Comparison of ENCODE assay signal across 8 cellular contexts in genomic region chr11:95835768-95836488, GRCh38. TPM values are rescaled to one million over a fixed set of nuclear protein-coding genes. Genes with fewer than 3 reads are reported as not detected.
DNase-seq lines count a peak whose midpoint lies in the region; ATAC-seq and TF ChIP-seq lines count a peak whose summit lies in the region.

No MANE protein-coding gene starts in this region.

- no peak overlapping the region for H3K14ac ChIP-seq in IMR-90 (replicated peaks; ENCODE audit: low read depth, low read length)

- no peak overlapping the region for H2BK15ac ChIP-seq in IMR-90 (ENCODE audit: low read depth, low read length)

- peak overlapping the region in 1 of 2 experiments; percentile 7; a peak in 1 of 4 replicates for H4K8ac ChIP-seq in IMR-90 (ENCODE audit: low read depth in 2 of 2, low read length in 2 of 2)

- intact Hi-C loops in IMR-90 (cut with micrococcal nuclease), result loop anchor here (1.0 to 5.0 kb wide), 6 partner anchors 87 to 590 kb away; partner anchors contain the start of gene MAML2

- H3K4me1 Mint-ChIP-seq in activated T-cell treated with anti-CD3 and anti-CD28 coated beads, Interleukin-2, amount 50 U/mL, for 24 hours (ENCODE audit: low read depth), result peaks cover 8% of the 10 kb centered on the region
- H3K4me1 Mint-ChIP-seq in neural progenitor cell, result peaks cover 3% of the 10 kb centered on the region

- H3K4ac ChIP-seq in IMR-90 (ENCODE audit: low read depth, low read length), result no peak overlapping the region

- H3K27ac ChIP-seq in IMR-90 (ENCODE audit: insufficient read depth, low read length) (no peak overlapping the region), fibroblast of lung (ENCODE audit: insufficient read depth, low read length) (peak overlapping the region; percentile 19), neural progenitor cell (no peak overlapping the region), substantia nigra (ENCODE audit: low read depth, low read length, poor library complexity, severe bottlenecking) (no peak overlapping the region)

- no peak overlapping the region for H3K56ac ChIP-seq in IMR-90 (ENCODE audit: extremely low read depth, insufficient read depth, low read length)

- BruUV-seq in IMR-90 (replicated peaks; lab: Mats Ljungman, UMichigan), result no TSS peak

- peaks cover 14% of the 10 kb centered on the region for H3F3A ChIP-seq in neural progenitor cell (ENCODE audit: low read depth)

- H2AFZ ChIP-seq in IMR-90 (replicated peaks; ENCODE audit: low read length, poor library complexity), result no peak overlapping the region
- H2AFZ ChIP-seq in fibroblast of lung (ENCODE audit: low read length), result no peak overlapping the region
- H2AFZ ChIP-seq in neural progenitor cell (replicated peaks), result no peak overlapping the region

- WGBS in IMR-90 (ENCODE audit: extremely low coverage in 2 of 2, insufficient read length in 1 of 2), 2 experiments, result no CpG with 5 or more reads among the region's 3 CpGs

- no peak overlapping the region for H2AK9ac ChIP-seq in IMR-90 (replicated peaks; ENCODE audit: low read depth, low read length, poor library complexity)

- peaks cover 2 to 11% of the 10 kb centered on the region in 2 experiments; a peak in 2 of 4 replicates for H3K79me1 ChIP-seq in IMR-90 (ENCODE audit: low read depth in 1 of 2, low read length in 2 of 2)

- H3K23ac ChIP-seq in IMR-90 (ENCODE audit: low read depth, low read length), result no peak overlapping the region

- H2BK20ac ChIP-seq in IMR-90 (ENCODE audit: low read depth, low read length), result no peak overlapping the region

- H3K79me2 ChIP-seq in fibroblast of lung (ENCODE audit: control insufficient read depth, insufficient read depth, low read length), result no peaks in the 10 kb centered on the region
- H3K79me2 ChIP-seq in neural progenitor cell (ENCODE audit: low read depth), result no peaks in the 10 kb centered on the region

- CTCF ChIA-PET in IMR-90 (lab: Yijun Ruan, JAX), result interaction anchor here (0.5 to 2.1 kb wide), 17 partner anchors 9 to 593 kb away, joined by 3 to 16 read pairs (median 4); partner anchors contain the start of genes CEP57, FAM76B and MAML2

- TF ChIP-seq RAD21 in IMR-90 (IDR thresholded peaks at IDR 0.05; ENCODE audit: low read length), result peak; percentile 95

- 0 out of 2 replicates have a peak overlapping the region, but pooled peaks have one; percentile 10 for H3K18ac ChIP-seq in IMR-90 (ENCODE audit: low read depth, low read length)

- in situ Hi-C loops in IMR-90 (cut with MboI; ENCODE audit: low sequenced_read_pairs), result no loop called here

- TF ChIP-seq CTCF in IMR-90 (conservative IDR thresholded peaks at IDR 0.05; ENCODE audit: low read depth, low read length) (peak; percentile 97), fibroblast of lung (conservative IDR thresholded peaks at IDR 0.05 in 1 of 2, IDR thresholded peaks at IDR 0.05 in 1 of 2; ENCODE audit: low read depth in 1 of 2, low read length in 2 of 2) (peak; percentile 90 to 98), neural progenitor cell (IDR thresholded peaks at IDR 0.05) (peak; percentile 97)

- peaks cover 3% of the 10 kb centered on the region; the same call in 1 of the 2 replicates for H4K20me1 ChIP-seq in IMR-90 (ENCODE audit: insufficient read depth, low read length)
- H4K20me1 ChIP-seq in fibroblast of lung (ENCODE audit: control insufficient read depth, extremely low read depth, insufficient read depth, low read length), result no peaks in the 10 kb centered on the region
- no peaks in the 10 kb centered on the region for H4K20me1 ChIP-seq in neural progenitor cell (ENCODE audit: low read depth)

- H3K4me3 Mint-ChIP-seq in activated T-cell treated with anti-CD3 and anti-CD28 coated beads, Interleukin-2, amount 50 U/mL, for 24 hours, result no peak overlapping the region
- no peak overlapping the region for H3K4me3 Mint-ChIP-seq in neural progenitor cell

- H2AK5ac ChIP-seq in IMR-90 (ENCODE audit: low read depth, low read length), result no peak overlapping the region

- H3K27me3 ChIP-seq in IMR-90 (ENCODE audit: control insufficient read depth, insufficient read depth, low read length) (no peaks in the 10 kb centered on the region), fibroblast of lung (ENCODE audit: control insufficient read depth, insufficient read depth, low read length) (no peaks in the 10 kb centered on the region), neural progenitor cell (no peaks in the 10 kb centered on the region)

- no peak overlapping the region for H2BK120ac ChIP-seq in IMR-90 (ENCODE audit: low read depth, low read length)

- no peaks in the 10 kb centered on the region for H3K9me3 ChIP-seq in IMR-90 (ENCODE audit: control insufficient read depth, insufficient read depth, low read length)
- H3K9me3 ChIP-seq in fibroblast of lung (ENCODE audit: control insufficient read depth, insufficient read depth, low read depth, low read length), result no peaks in the 10 kb centered on the region
- H3K9me3 ChIP-seq in neural progenitor cell (ENCODE audit: low read depth), result no peaks in the 10 kb centered on the region

- H2BK5ac ChIP-seq in IMR-90 (ENCODE audit: low read depth, low read length, poor library complexity, severe bottlenecking), result peak overlapping the region; percentile 61

- H4K5ac ChIP-seq in IMR-90 (ENCODE audit: low read depth, low read length), result no peak overlapping the region

- peaks cover 12% of the 10 kb centered on the region for H3K4me1 ChIP-seq in IMR-90 (ENCODE audit: control insufficient read depth, insufficient read depth, low read length)
- peaks cover 21% of the 10 kb centered on the region for H3K4me1 ChIP-seq in fibroblast of lung (ENCODE audit: control insufficient read depth, extremely low read depth, insufficient read depth, low read length)
- H3K4me1 ChIP-seq in neural progenitor cell, result no peaks in the 10 kb centered on the region

- no peak overlapping the region for H4K91ac ChIP-seq in IMR-90 (ENCODE audit: insufficient read depth, low read depth, low read length)

- ATAC-seq in GM21576 (IDR thresholded peaks at IDR 0.05; ENCODE audit: unreplicated experiment) (peak; percentile 90), IMR-90 (ENCODE audit: low read depth) (peak; percentile 84)

- POLR2A ChIA-PET in IMR-90 (lab: Charles Lee; ENCODE audit: unreplicated experiment), result no interaction called here

- no peak for TF ChIP-seq POLR2A in IMR-90 (IDR thresholded peaks at IDR 0.05; ENCODE audit: low read depth, low read length)

- H3K36me3 ChIP-seq in IMR-90 (ENCODE audit: control insufficient read depth, insufficient read depth, low read length) (peaks cover 6% of the 10 kb centered on the region), fibroblast of lung (ENCODE audit: control insufficient read depth, insufficient read depth, low read length) (peaks cover 4% of the 10 kb centered on the region), neural progenitor cell (peaks cover 15% of the 10 kb centered on the region)

- peak; percentile 21 for DNase-seq in DMS79 (lab: John Stamatoyannopoulos, UW)
- peak; percentile 96 for DNase-seq in IMR-90
- peak; percentile 79 for DNase-seq in OCI-M1 (lab: John Stamatoyannopoulos, UW)
- peak; percentile 46 for DNase-seq in activated T-cell treated with anti-CD3 and anti-CD28 coated beads, Interleukin-2, amount 50 U/mL, for 24 hours
- DNase-seq in fibroblast of lung (ENCODE audit: low read depth in 2 of 2), result peak; percentile 93 to 94
- peak; percentile 88 for DNase-seq in neural progenitor cell (ENCODE audit: low spot score)
- DNase-seq in substantia nigra (lab: John Stamatoyannopoulos, UW), result peak in 34 of 49 donors; percentile 0 to 68 (median 23)

- H3K4me2 ChIP-seq in IMR-90 (ENCODE audit: low read depth, low read length) (no peak overlapping the region; the same call in 1 of the 2 replicates), fibroblast of lung (ENCODE audit: extremely low read depth, insufficient read depth, low read length) (no peak overlapping the region), neural progenitor cell (no peak overlapping the region)

- dilution Hi-C loops in IMR-90 (cut with HindIII; ENCODE audit: low sequenced_read_pairs, unreplicated experiment), result no loop called here

- H3K9ac ChIP-seq in IMR-90 (ENCODE audit: low read depth, low read length) (no peak overlapping the region), fibroblast of lung (ENCODE audit: insufficient read depth, low read length) (no peak overlapping the region), neural progenitor cell (no peak overlapping the region)

- no peaks in the 10 kb centered on the region for H3K27me3 Mint-ChIP-seq in activated T-cell treated with anti-CD3 and anti-CD28 coated beads, Interleukin-2, amount 50 U/mL, for 24 hours
- no peaks in the 10 kb centered on the region for H3K27me3 Mint-ChIP-seq in neural progenitor cell (ENCODE audit: insufficient read depth, low read depth)

- peaks cover 3% of the 10 kb centered on the region for H3K9me1 ChIP-seq in IMR-90 (ENCODE audit: insufficient read depth, low read length)

- peak overlapping the region; percentile 51 for H3K27ac Mint-ChIP-seq in activated T-cell treated with anti-CD3 and anti-CD28 coated beads, Interleukin-2, amount 50 U/mL, for 24 hours
- no peak overlapping the region for H3K27ac Mint-ChIP-seq in neural progenitor cell

- H3K36me3 Mint-ChIP-seq in activated T-cell treated with anti-CD3 and anti-CD28 coated beads, Interleukin-2, amount 50 U/mL, for 24 hours (ENCODE audit: low read depth), result peaks cover 89% of the 10 kb centered on the region
- H3K36me3 Mint-ChIP-seq in neural progenitor cell, result peaks cover 24% of the 10 kb centered on the region

- H3K4me3 ChIP-seq in IMR-90 (ENCODE audit: insufficient read depth, low read depth, low read length), result no peak overlapping the region
- no peak overlapping the region for H3K4me3 ChIP-seq in fibroblast of lung (replicated peaks in 1 of 4; ENCODE audit: control extremely low read depth in 1 of 4, insufficient read depth in 1 of 4, low read depth in 3 of 4, low read length in 4 of 4)
- no peak overlapping the region for H3K4me3 ChIP-seq in neural progenitor cell

- H3K9me3 Mint-ChIP-seq in activated T-cell treated with anti-CD3 and anti-CD28 coated beads, Interleukin-2, amount 50 U/mL, for 24 hours, result no peaks in the 10 kb centered on the region
- H3K9me3 Mint-ChIP-seq in neural progenitor cell, result no peaks in the 10 kb centered on the region

RNA-seq across cellular contexts. Expression of gene CEP57, which starts 45.6 kb away (rescaled TPM):
- 30.5 and 38.0 TPM in 2 replicates for total RNA-seq in IMR-90 (2012; rRNA removed)
- polyA plus RNA-seq in IMR-90 (2012; rRNA removed), result 12.4 and 14.5 TPM in 2 replicates
- polyA plus RNA-seq in IMR-90 (2012; cell fraction: cytosol; rRNA removed), result 5.0 and 8.5 TPM in 2 replicates
- 11.7 and 29.8 TPM in 2 replicates for polyA plus RNA-seq in IMR-90 (2012; cell fraction: nucleus; rRNA removed; ENCODE audit: low replicate concordance)
- 55.8 and 59.1 TPM in 2 replicates for total RNA-seq in fibroblast of lung
- 30.6 and 37.0 TPM in 2 replicates for polyA plus RNA-seq in fibroblast of lung
- 17.1 and 23.1 TPM in 2 replicates for polyA plus RNA-seq in fibroblast of lung (2012)
- polyA minus RNA-seq in fibroblast of lung (ENCODE audit: low replicate concordance), result 1.3 and 4.2 TPM in 2 replicates
- total RNA-seq in neural progenitor cell (ENCODE audit: low replicate concordance), result 136 and 185 TPM in 2 replicates

RNA-seq across cellular contexts. Expression of gene FAM76B, which starts 46.3 kb away (rescaled TPM):
- total RNA-seq in IMR-90 (2012; rRNA removed), result 14.3 and 15.8 TPM in 2 replicates
- polyA plus RNA-seq in IMR-90 (2012; rRNA removed), result 9.8 and 12.7 TPM in 2 replicates
- polyA plus RNA-seq in IMR-90 (2012; cell fraction: cytosol; rRNA removed), result 1.8 TPM in 2 replicates
- polyA plus RNA-seq in IMR-90 (2012; cell fraction: nucleus; rRNA removed; ENCODE audit: low replicate concordance), result 18.1 and 77.4 TPM in 2 replicates
- 16.7 and 18.2 TPM in 2 replicates for total RNA-seq in fibroblast of lung
- 14.9 and 18.4 TPM in 2 replicates for polyA plus RNA-seq in fibroblast of lung
- 6.9 and 7.3 TPM in 2 replicates for polyA plus RNA-seq in fibroblast of lung (2012)
- 0.70 and 6.2 TPM in 2 replicates for polyA minus RNA-seq in fibroblast of lung (ENCODE audit: low replicate concordance)
- total RNA-seq in neural progenitor cell (ENCODE audit: low replicate concordance), result 92.7 and 139 TPM in 2 replicates

Comparison
In these comparisons a context has a peak if more than half of its experiments do, and no peak if none do; other contexts are left out.
1. DNase-seq: peak in every context shown above with its lines; median percentile 96 in IMR-90; 94 in fibroblast of lung; 88 in neural progenitor cell; 79 in OCI-M1; 46 in activated T-cell treated with anti-CD3 and anti-CD28 coated beads, Interleukin-2, amount 50 U/mL, for 24 hours; 23 in substantia nigra; 21 in DMS79.